In genomic region chrX:88325634-88326033, GRCh38 we compare ENCODE assay signal across 23 cellular contexts.
DNase-seq lines count a peak whose midpoint lies in the region; ATAC-seq, FAIRE-seq and TF ChIP-seq lines count a peak whose summit lies in the region.
"Had no signal": no experiment of that assay in that cellular context is flagged by ENCODE, and none has a peak within 500 bp of the region (broad histone marks: within the 10 kb centered on the region; RNA-seq: fewer than 3 reads in every experiment).

No MANE protein-coding gene starts in this region.

- H3K36me3 Mint-ChIP-seq in astrocyte (ENCODE audit: low read depth, unreplicated experiment) (no peaks in the 10 kb centered on the region), endothelial cell (ENCODE audit: low read depth, unreplicated experiment) (no peaks in the 10 kb centered on the region)
- H3K36me3 Mint-ChIP-seq in CD8-positive, alpha-beta memory T cell = no peaks in the 10 kb centered on the region

- TF ChIP-seq POLR2A in GM18505 (IDR thresholded peaks at IDR 0.05; ENCODE audit: borderline replicate concordance, extremely low read depth, insufficient read depth, insufficient read length) = no peak

- H3K9ac ChIP-seq in astrocyte (ENCODE audit: low read length) = no peak overlapping the region
- H3K9ac ChIP-seq: GM23248, KMS-11 had no signal

- no peak overlapping the region for H3K4me2 ChIP-seq in astrocyte (ENCODE audit: low read length)
- H3K4me2 ChIP-seq: KMS-11 had no signal

- no peak overlapping the region for H3K27ac ChIP-seq in astrocyte (ENCODE audit: low read depth, low read length)
- H3K27ac ChIP-seq in CD8-positive, alpha-beta memory T cell (ENCODE audit: low read depth, low read length) = no peak overlapping the region
- H3K27ac ChIP-seq: GM23248, KMS-11, SJCRH30 had no signal

- H3K4me3 ChIP-seq in astrocyte (ENCODE audit: insufficient read depth, low read depth, low read length) = no peak overlapping the region
- H3K4me3 ChIP-seq in CD8-positive, alpha-beta memory T cell (ENCODE audit: low read length) = no peak overlapping the region
- H3K4me3 ChIP-seq: GM23248, SJCRH30 had no signal

- H3K27ac Mint-ChIP-seq in astrocyte (ENCODE audit: unreplicated experiment) (no peak overlapping the region), endothelial cell (ENCODE audit: unreplicated experiment) (no peak overlapping the region)
- H3K27ac Mint-ChIP-seq in CD8-positive, alpha-beta memory T cell = no peak overlapping the region
- H3K27ac Mint-ChIP-seq: H9 had no signal

- POLR2A ChIA-PET in CD8-positive, alpha-beta memory T cell (lab: Charles Lee) = no interaction called here

- H3K4me1 Mint-ChIP-seq in astrocyte (ENCODE audit: low read depth, unreplicated experiment) = no peaks in the 10 kb centered on the region
- no peaks in the 10 kb centered on the region for H3K4me1 Mint-ChIP-seq in CD8-positive, alpha-beta memory T cell
- H3K4me1 Mint-ChIP-seq in endothelial cell (ENCODE audit: unreplicated experiment) = no peaks in the 10 kb centered on the region
- H3K4me1 Mint-ChIP-seq: H9 had no signal

- TF ChIP-seq CTCF in astrocyte (IDR thresholded peaks at IDR 0.05; ENCODE audit: insufficient read depth, low read depth, low read length) (no peak), endothelial cell (IDR thresholded peaks at IDR 0.05; ENCODE audit: unreplicated experiment) (no peak)

- H3K36me3 ChIP-seq in astrocyte (ENCODE audit: insufficient read depth, low read length) = no peaks in the 10 kb centered on the region
- H3K36me3 ChIP-seq in CD8-positive, alpha-beta memory T cell (ENCODE audit: insufficient read depth, low read length) = no peaks in the 10 kb centered on the region
- H3K36me3 ChIP-seq: BE2C, SJCRH30 had no signal

- H3K27me3 Mint-ChIP-seq in astrocyte (ENCODE audit: low read depth, unreplicated experiment) (no peaks in the 10 kb centered on the region), endothelial cell (ENCODE audit: unreplicated experiment) (no peaks in the 10 kb centered on the region)
- H3K27me3 Mint-ChIP-seq in CD8-positive, alpha-beta memory T cell = no peaks in the 10 kb centered on the region

- no peaks in the 10 kb centered on the region for H3K9me3 Mint-ChIP-seq in astrocyte (ENCODE audit: unreplicated experiment)
- peaks cover 0 to 8% (median 0%) of the 10 kb centered on the region in 5 donors for H3K9me3 Mint-ChIP-seq in CD8-positive, alpha-beta memory T cell
- H3K9me3 Mint-ChIP-seq in endothelial cell (ENCODE audit: unreplicated experiment) = no peaks in the 10 kb centered on the region

- no peaks in the 10 kb centered on the region for H3K4me1 ChIP-seq in astrocyte (ENCODE audit: insufficient read depth, low read length)
- no peaks in the 10 kb centered on the region for H3K4me1 ChIP-seq in CD8-positive, alpha-beta memory T cell (ENCODE audit: insufficient read depth, low read length)
- H3K4me1 ChIP-seq: BE2C, SJCRH30 had no signal

- H4K20me1 ChIP-seq in astrocyte (ENCODE audit: insufficient read depth, low read length) = no peaks in the 10 kb centered on the region

- DNase-seq in KG1 (lab: John Stamatoyannopoulos, UW) (peak; percentile 0), MV-4-11 (lab: John Stamatoyannopoulos, UW) (peak; percentile 0), SKM-1 treated with dmso at 0.1 percent for 144 hours (lab: John Stamatoyannopoulos, UW; ENCODE audit: unreplicated experiment) (peak; percentile 1), astrocyte (ENCODE audit: low read depth) (no peak), endothelial cell (ENCODE audit: low spot score) (no peak)
- no peak for DNase-seq in CD8-positive, alpha-beta memory T cell
- DNase-seq: BE2C; DMS153; DND-41; GM23248; H9; NCI-H1694; NCI-H2029 treated with DMSO at 0.1 percent for 48 hours; NCI-H446 treated with DMSO at 0.1 percent for 48 hours; NCI-H526; NCI-H82; NK-92 treated with Interleukin-12 subunit alpha and Interleukin-12 subunit beta, amount 100 ng/mL, for 24 hours; SJCRH30 had no signal

- ATAC-seq in GM18505 (IDR thresholded peaks at IDR 0.05; ENCODE audit: unreplicated experiment) = no peak

- H3K79me2 ChIP-seq in astrocyte (ENCODE audit: insufficient read depth, low read length) = no peaks in the 10 kb centered on the region

- H3K9me3 ChIP-seq in astrocyte (ENCODE audit: insufficient read depth, low read depth, low read length) = no peaks in the 10 kb centered on the region
- H3K9me3 ChIP-seq in CD8-positive, alpha-beta memory T cell (ENCODE audit: low read length) = no peaks in the 10 kb centered on the region
- H3K9me3 ChIP-seq: BE2C, SJCRH30 had no signal

- H3K4me3 Mint-ChIP-seq in astrocyte (ENCODE audit: unreplicated experiment) (no peak overlapping the region), endothelial cell (ENCODE audit: unreplicated experiment) (no peak overlapping the region)
- no peak overlapping the region for H3K4me3 Mint-ChIP-seq in CD8-positive, alpha-beta memory T cell
- H3K4me3 Mint-ChIP-seq: H9 had no signal

- no peaks in the 10 kb centered on the region for H3K27me3 ChIP-seq in astrocyte (ENCODE audit: insufficient read depth, low read length)
- H3K27me3 ChIP-seq in CD8-positive, alpha-beta memory T cell (ENCODE audit: insufficient read depth, low read length, poor library complexity, severe bottlenecking) = no peaks in the 10 kb centered on the region
- H3K27me3 ChIP-seq: BE2C, SJCRH30 had no signal

- CTCF ChIA-PET in CD8-positive, alpha-beta memory T cell (lab: Charles Lee) = no interaction called here

- H2AFZ ChIP-seq in astrocyte (ENCODE audit: low read depth, low read length) = no peak overlapping the region
- H2AFZ ChIP-seq: GM23248 had no signal

- FAIRE-seq in astrocyte (lab: Jason Lieb, UNC) = peak; percentile 58
- FAIRE-seq: GM18507, HTR-8/SVneo, RCC 7860 had no signal

Comparison
In these comparisons a context has a peak if more than half of its experiments do, and no peak if none do; other contexts are left out.
1. DNase-seq: peak in KG1 (single experiment), MV-4-11 (single experiment) and SKM-1 treated with dmso at 0.1 percent for 144 hours (single experiment); none in astrocyte (single experiment), CD8-positive, alpha-beta memory T cell (0 of 5) and endothelial cell (single experiment).